Comparison of ENCODE assay signal across 19 cellular contexts in the genomic region with DNA sequence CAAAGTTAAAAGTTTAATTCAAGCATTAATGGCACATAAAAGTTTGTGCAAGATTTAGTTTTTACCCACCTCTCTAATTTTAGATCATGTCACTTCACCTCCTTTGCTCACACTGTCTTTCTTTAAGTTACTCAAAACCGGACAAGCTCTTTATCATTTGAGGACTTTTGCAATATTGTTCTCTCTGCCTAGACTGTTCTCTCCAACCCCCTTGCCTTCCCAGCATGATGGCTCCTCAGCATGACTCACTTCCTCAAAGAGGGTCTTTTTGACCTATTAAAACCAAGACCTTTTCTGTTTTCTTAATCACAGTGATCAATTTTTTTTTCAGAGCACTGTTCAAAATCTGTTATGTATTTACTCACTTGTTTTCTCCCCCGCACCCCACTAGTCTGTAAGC.
A peak's percentile ranks its signal among the peaks of the same experiment; 100 is the strongest.
DNase-seq lines count a peak whose midpoint lies in the region; ATAC-seq and TF ChIP-seq lines count a peak whose summit lies in the region.
"Had no signal": no experiment of that assay in that cellular context is flagged by ENCODE, and none has a peak within 500 bp of the region (broad histone marks: within the 10 kb centered on the region; RNA-seq: fewer than 3 reads in every experiment).

No MANE protein-coding gene starts in this region.

- no peak overlapping the region for H3K4me3 ChIP-seq in CD4-positive, alpha-beta memory T cell (ENCODE audit: low read length in 2 of 2)
- H3K4me3 ChIP-seq in fibroblast of villous mesenchyme (ENCODE audit: low read depth, low read length), result no peak overlapping the region
- no peak overlapping the region for H3K4me3 ChIP-seq in right atrium auricular region
- H3K4me3 ChIP-seq: coronary artery had no signal

- intact Hi-C loops in CD4-positive, alpha-beta memory T cell (cut with micrococcal nuclease), result no loop called here

- peaks cover 3 to 8% (median 5%) of the 10 kb centered on the region in 4 donors for H3K4me1 Mint-ChIP-seq in CD4-positive, alpha-beta memory T cell
- H3K4me1 Mint-ChIP-seq in T-helper 17 cell, result peaks cover 13% of the 10 kb centered on the region
- H3K4me1 Mint-ChIP-seq: nephron had no signal

- TF ChIP-seq CTCF in fibroblast of villous mesenchyme (IDR thresholded peaks at IDR 0.05; ENCODE audit: insufficient read depth, low read depth, low read length) (no peak), right atrium auricular region (IDR thresholded peaks at IDR 0.05) (no peak)

- no peaks in the 10 kb centered on the region for H3K4me1 ChIP-seq in CD4-positive, alpha-beta memory T cell (ENCODE audit: insufficient read depth, low read length)
- no peaks in the 10 kb centered on the region for H3K4me1 ChIP-seq in right atrium auricular region

- H3K4me3 Mint-ChIP-seq in CD4-positive, alpha-beta memory T cell, result no peak overlapping the region
- H3K4me3 Mint-ChIP-seq in T-helper 17 cell, result no peak overlapping the region
- H3K4me3 Mint-ChIP-seq: nephron had no signal

- no peak for DNase-seq in CD4-positive, alpha-beta memory T cell
- DNase-seq in HT1080 (ENCODE audit: low read depth), result peak; percentile 17
- no peak for DNase-seq in T-helper 17 cell
- DNase-seq in fibroblast of villous mesenchyme (ENCODE audit: low read depth), result peak; percentile 20
- no peak for DNase-seq in T1000 (lab: John Stamatoyannopoulos, UW)
- no peak for DNase-seq in stimulated activated CD8-positive, alpha-beta memory T cell treated with anti-CD3 and anti-CD28 coated beads, Interleukin-4, amount 100 ng/mL, for 48 hours
- no peak for DNase-seq in right atrium auricular region (ENCODE audit: low spot score)
- DNase-seq: activated CD4-positive, alpha-beta T cell treated with anti-CD3 and anti-CD28 coated beads, Interleukin-2, amount 50 U/mL, for 4 hours; activated gamma-delta T cell; aorta; glutamatergic neuron; islet precursor cell; mammary epithelial cell; NCI-H2029; NCI-H510A treated with DMSO at 0.1 percent for 48 hours; stimulated activated CD4-positive, alpha-beta T cell treated with anti-CD3 and anti-CD28 coated beads, Interleukin-15, amount 100 ng/mL, for 24 hours had no signal

- CTCF ChIA-PET in CD4-positive, alpha-beta memory T cell (lab: Charles Lee; ENCODE audit: partially characterized antibody), result no interaction called here

- peak overlapping the region in 5 of 7 donors; percentile 6 to 83 (median 67) for H3K27ac Mint-ChIP-seq in CD4-positive, alpha-beta memory T cell
- peak overlapping the region; percentile 66 for H3K27ac Mint-ChIP-seq in T-helper 17 cell

- no peaks in the 10 kb centered on the region for H3K9me3 Mint-ChIP-seq in CD4-positive, alpha-beta memory T cell
- H3K9me3 Mint-ChIP-seq: nephron had no signal

- no peaks in the 10 kb centered on the region for H3K36me3 ChIP-seq in CD4-positive, alpha-beta memory T cell (ENCODE audit: insufficient read depth, low read length)
- H3K36me3 ChIP-seq in right atrium auricular region, result peaks cover 8% of the 10 kb centered on the region

- H3K36me3 Mint-ChIP-seq in CD4-positive, alpha-beta memory T cell, result peaks cover 21 to 37% of the 10 kb centered on the region in 2 donors
- peaks cover 4% of the 10 kb centered on the region for H3K36me3 Mint-ChIP-seq in T-helper 17 cell (ENCODE audit: low read depth)

- no peaks in the 10 kb centered on the region for H3K9me3 ChIP-seq in CD4-positive, alpha-beta memory T cell (ENCODE audit: control insufficient read depth in 1 of 2, low read length in 2 of 2)
- H3K9me3 ChIP-seq in T-helper 17 cell (ENCODE audit: control insufficient read depth, low read length, poor library complexity, severe bottlenecking), result no peaks in the 10 kb centered on the region
- no peaks in the 10 kb centered on the region for H3K9me3 ChIP-seq in right atrium auricular region

- H3K27me3 ChIP-seq in CD4-positive, alpha-beta memory T cell (ENCODE audit: insufficient read depth, low read length), result no peaks in the 10 kb centered on the region
- H3K27me3 ChIP-seq in right atrium auricular region, result no peaks in the 10 kb centered on the region

- ATAC-seq in T-helper 17 cell, result no peak
- no peak for ATAC-seq in HG02981 (IDR thresholded peaks at IDR 0.05; ENCODE audit: unreplicated experiment)

- POLR2A ChIA-PET in CD4-positive, alpha-beta memory T cell (lab: Charles Lee; ENCODE audit: partially characterized antibody), result no interaction called here

- no peaks in the 10 kb centered on the region for H3K27me3 Mint-ChIP-seq in CD4-positive, alpha-beta memory T cell
- no peaks in the 10 kb centered on the region for H3K27me3 Mint-ChIP-seq in T-helper 17 cell

- H3K27ac ChIP-seq in CD4-positive, alpha-beta memory T cell (ENCODE audit: low read depth, low read length), result no peak overlapping the region
- H3K27ac ChIP-seq in right atrium auricular region, result no peak overlapping the region
- H3K27ac ChIP-seq: coronary artery had no signal

Comparison
In these comparisons a context has a peak if more than half of its experiments do, and no peak if none do; other contexts are left out.
1. DNase-seq: peak in HT1080 (single experiment) and fibroblast of villous mesenchyme (single experiment); none in CD4-positive, alpha-beta memory T cell (0 of 5), T-helper 17 cell (0 of 3), T1000 (single experiment), stimulated activated CD8-positive, alpha-beta memory T cell treated with anti-CD3 and anti-CD28 coated beads, Interleukin-4, amount 100 ng/mL, for 48 hours (single experiment) and right atrium auricular region (single experiment).